ENCODE assay signal across 26 cellular contexts in the genomic region with DNA sequence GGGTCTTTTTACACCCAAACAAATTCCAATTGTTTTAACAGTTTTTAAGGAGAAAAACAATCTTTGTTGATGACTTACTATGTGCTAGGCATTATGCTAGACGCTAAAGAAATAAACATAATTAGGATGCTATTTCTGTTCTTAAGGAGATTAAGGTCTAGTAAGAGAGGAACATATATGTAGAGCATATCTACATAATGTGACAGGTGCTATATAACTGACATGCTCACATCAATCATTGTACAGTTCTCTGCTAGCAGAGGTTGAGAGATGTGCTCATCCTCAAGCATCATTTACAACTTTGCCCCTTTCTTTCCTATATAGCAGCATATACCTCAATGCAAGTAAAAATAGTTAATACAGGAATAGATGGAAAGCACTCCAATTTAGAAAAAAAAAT.
"Had no signal": no experiment of that assay in that cellular context is flagged by ENCODE, and none has a peak within 500 bp of the region (broad histone marks: within the 10 kb centered on the region; RNA-seq: fewer than 3 reads in every experiment).

No MANE protein-coding gene starts in this region.

- H3K9me3 Mint-ChIP-seq: naive thymus-derived CD8-positive, alpha-beta T cell; nephron progenitor cell; stimulated activated effector memory CD8-positive, alpha-beta T cell treated with anti-CD3 and anti-CD28 coated beads, Interleukin-12 subunit alpha, Interleukin-12 subunit beta, amount 100 ng/mL, for 72 hours; stimulated activated naive B cell treated with anti-CD40 and anti-IgM and Interleukin-4, amounts not matched to agents 10 μg/mL and 1 μg/mL and 100 μg/mL, for 72 hours; stimulated activated naive CD8-positive, alpha-beta T cell treated with anti-CD3 and anti-CD28 coated beads, Interleukin-15, Interleukin-2, amounts not matched to agents 100 ng/mL and 50 ng/mL, for 24 hours had no signal

- H3K36me3 ChIP-seq: neutrophil, pancreas, prostate gland, right lobe of liver, stomach, thoracic aorta, thyroid gland, tibial nerve, upper lobe of left lung, vagina had no signal

- DNase-seq: naive B cell; naive thymus-derived CD8-positive, alpha-beta T cell; nephron progenitor cell; nucleus accumbens; pancreas; retina; right lobe of liver; stimulated activated CD4-positive, alpha-beta T cell treated with anti-CD3 and anti-CD28 coated beads, Interleukin-15, amount 100 ng/mL, for 24 hours; stimulated activated CD4-positive, alpha-beta T cell treated with anti-CD3 and anti-CD28 coated beads, Interleukin-2, amount 100 ng/mL, for 24 hours; stimulated activated CD4-positive, alpha-beta T cell treated with anti-CD3 and anti-CD28 coated beads, Interleukin-2, amount 100 ng/mL, for 48 hours; stimulated activated CD4-positive, alpha-beta T cell treated with anti-CD3 and anti-CD28 coated beads, Interleukin-4, amount 100 ng/mL, for 24 hours; stimulated activated naive B cell treated with anti-CD40 and anti-IgM and Interleukin-4, amounts not matched to agents 10 μg/mL and 1 μg/mL and 100 μg/mL, for 72 hours; stimulated activated naive CD4-positive, alpha-beta T cell treated with Interleukin-2 at 50 U/mL for 16 hours; stomach; thyroid gland; trophoblast cell; upper lobe of left lung had no signal

- H3K4me1 Mint-ChIP-seq: naive B cell; naive thymus-derived CD8-positive, alpha-beta T cell; nephron progenitor cell; stimulated activated effector memory CD8-positive, alpha-beta T cell treated with anti-CD3 and anti-CD28 coated beads, Interleukin-12 subunit alpha, Interleukin-12 subunit beta, amount 100 ng/mL, for 72 hours; stimulated activated naive B cell treated with anti-CD40 and anti-IgM and Interleukin-4, amounts not matched to agents 10 μg/mL and 1 μg/mL and 100 μg/mL, for 72 hours had no signal

- H3K27me3 Mint-ChIP-seq: stimulated activated naive B cell treated with anti-CD40 and anti-IgM and Interleukin-4, amounts not matched to agents 10 μg/mL and 1 μg/mL and 100 μg/mL, for 72 hours; stimulated activated naive CD8-positive, alpha-beta T cell treated with anti-CD3 and anti-CD28 coated beads, Interleukin-15, Interleukin-2, amounts not matched to agents 100 ng/mL and 50 ng/mL, for 24 hours had no signal

- H3K9me3 ChIP-seq: neutrophil, pancreas, prostate gland, right lobe of liver, stomach, thoracic aorta, thyroid gland, tibial nerve, upper lobe of left lung, vagina had no signal

- H3K36me3 Mint-ChIP-seq: naive B cell; naive thymus-derived CD8-positive, alpha-beta T cell; stimulated activated effector memory CD8-positive, alpha-beta T cell treated with anti-CD3 and anti-CD28 coated beads, Interleukin-12 subunit alpha, Interleukin-12 subunit beta, amount 100 ng/mL, for 72 hours; stimulated activated naive B cell treated with anti-CD40 and anti-IgM and Interleukin-4, amounts not matched to agents 10 μg/mL and 1 μg/mL and 100 μg/mL, for 72 hours had no signal

- H3K4me1 ChIP-seq: prostate gland, right lobe of liver, thyroid gland, upper lobe of left lung had no signal

- H3K27ac ChIP-seq: neutrophil, pancreas, prostate gland, right lobe of liver, skin epidermis, stomach, thoracic aorta, thyroid gland, tibial nerve, upper lobe of left lung, vagina had no signal

- ATAC-seq: naive thymus-derived CD8-positive, alpha-beta T cell; right cardiac atrium; right lobe of liver; stimulated activated naive B cell treated with anti-CD40 and anti-IgM and Interleukin-4, amounts not matched to agents 10 μg/mL and 1 μg/mL and 100 μg/mL, for 72 hours had no signal

- H3K4me3 ChIP-seq: pancreas, prostate gland, right lobe of liver, skin epidermis, stomach, thoracic aorta, thyroid gland, tibial nerve, upper lobe of left lung, vagina had no signal

- H3K27me3 ChIP-seq: neutrophil, pancreas, right lobe of liver, stomach, thyroid gland, tibial nerve, upper lobe of left lung, vagina had no signal

- H3K4me3 Mint-ChIP-seq: naive B cell; naive thymus-derived CD8-positive, alpha-beta T cell; nephron progenitor cell; stimulated activated effector memory CD8-positive, alpha-beta T cell treated with anti-CD3 and anti-CD28 coated beads, Interleukin-12 subunit alpha, Interleukin-12 subunit beta, amount 100 ng/mL, for 72 hours; stimulated activated naive B cell treated with anti-CD40 and anti-IgM and Interleukin-4, amounts not matched to agents 10 μg/mL and 1 μg/mL and 100 μg/mL, for 72 hours; stimulated activated naive CD8-positive, alpha-beta T cell treated with anti-CD3 and anti-CD28 coated beads, Interleukin-15, Interleukin-2, amounts not matched to agents 100 ng/mL and 50 ng/mL, for 24 hours had no signal

- H3K27ac Mint-ChIP-seq: naive B cell; naive thymus-derived CD8-positive, alpha-beta T cell; nephron progenitor cell; stimulated activated effector memory CD8-positive, alpha-beta T cell treated with anti-CD3 and anti-CD28 coated beads, Interleukin-12 subunit alpha, Interleukin-12 subunit beta, amount 100 ng/mL, for 72 hours; stimulated activated naive B cell treated with anti-CD40 and anti-IgM and Interleukin-4, amounts not matched to agents 10 μg/mL and 1 μg/mL and 100 μg/mL, for 72 hours; stimulated activated naive CD8-positive, alpha-beta T cell treated with anti-CD3 and anti-CD28 coated beads, Interleukin-15, Interleukin-2, amounts not matched to agents 100 ng/mL and 50 ng/mL, for 24 hours had no signal
